ENCODE assay signal across 34 cellular contexts in the genomic region with DNA sequence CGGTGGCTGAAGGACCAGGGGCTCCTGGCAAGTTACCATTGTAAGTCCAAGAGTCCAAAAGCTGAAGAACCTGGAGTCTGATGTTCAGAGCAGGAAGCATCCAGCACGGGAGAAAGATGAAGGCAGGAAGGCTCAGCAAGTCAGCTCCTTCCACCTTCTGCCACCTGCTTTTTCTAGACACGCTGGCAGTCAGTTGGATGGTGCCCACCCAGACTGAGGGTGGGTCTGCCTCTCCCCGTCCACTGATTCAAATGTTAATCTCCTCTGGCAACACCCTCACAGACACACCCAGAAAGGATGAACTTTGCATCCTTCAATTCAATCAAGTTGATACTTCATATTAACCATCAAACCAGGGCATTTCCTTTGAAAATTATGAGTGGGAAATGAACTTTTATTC.
"Had no signal": no experiment of that assay in that cellular context is flagged by ENCODE, and none has a peak within 500 bp of the region (broad histone marks: within the 10 kb centered on the region; RNA-seq: fewer than 3 reads in every experiment).

No MANE protein-coding gene starts in this region.

- H3K4me1 ChIP-seq: adrenal gland, ascending aorta, body of pancreas, breast epithelium had no signal

- H3K27ac ChIP-seq: adrenal gland, ascending aorta, body of pancreas, brain microvascular endothelial cell, breast epithelium, cardiac muscle cell had no signal

- H3K9me3 ChIP-seq: adrenal gland, ascending aorta, body of pancreas, breast epithelium had no signal

- DNase-seq: activated effector memory CD4-positive, alpha-beta T cell treated with anti-CD3 and anti-CD28 coated beads, Interleukin-2, amount 50 U/mL, for 16 hours; activated effector memory CD4-positive, alpha-beta T cell treated with Interleukin-2 at 50 U/mL for 16 hours; activated gamma-delta T cell; activated gamma-delta T cell treated with Interleukin-2 at 50 U/mL for 16 hours; activated naive CD4-positive, alpha-beta T cell; activated naive CD4-positive, alpha-beta T cell treated with anti-CD3 and anti-CD28 coated beads for 36 hours; activated naive CD4-positive, alpha-beta T cell treated with anti-CD3 and anti-CD28 coated beads, Interleukin-2, amount 10 ng/mL, durations not matched to agents 7 days and 5 days; activated naive CD4-positive, alpha-beta T cell treated with anti-CD3 and anti-CD28 coated beads, Interleukin-2, amount 50 U/mL, for 16 hours; activated naive CD4-positive, alpha-beta T cell treated with Interleukin-2 at 50 U/mL for 16 hours; activated naive CD8-positive, alpha-beta T cell treated with anti-CD3 and anti-CD28 coated beads for 36 hours; activated naive CD8-positive, alpha-beta T cell treated with anti-CD3 and anti-CD28 coated beads, Interleukin-2, amount 10 ng/mL, durations not matched to agents 7 days and 5 days; activated naive CD8-positive, alpha-beta T cell treated with anti-CD3 and anti-CD28 coated beads, Interleukin-2, amount 50 U/mL, for 24 hours; activated T-cell treated with anti-CD3 and anti-CD28 coated beads, Interleukin-2, amount 50 U/mL, for 1 hour; activated T-cell treated with anti-CD3 and anti-CD28 coated beads, Interleukin-2, amount 50 U/mL, for 24 hours; activated T-cell treated with anti-CD3 and anti-CD28 coated beads, Interleukin-2, amount 50 U/mL, for 4 hours; activated T-cell treated with anti-CD3 and anti-CD28 coated beads, Interleukin-2, amount 50 U/mL, for 48 hours; activated T-cell treated with anti-CD3 and anti-CD28 coated beads, Interleukin-2, amount 50 U/mL, for 72 hours; adrenal gland; amniotic stem cell; amygdala; anterior cingulate cortex; aorta; body of pancreas; brain microvascular endothelial cell; caudate nucleus; central memory CD4-positive, alpha-beta T cell; cerebellar nuclear complex had no signal

- FAIRE-seq: astrocyte, bronchial epithelial cell had no signal

- H3K36me3 ChIP-seq: adrenal gland, ascending aorta, brain microvascular endothelial cell, breast epithelium, cardiac muscle cell had no signal

- H3K27me3 ChIP-seq: adrenal gland, ascending aorta, body of pancreas, brain microvascular endothelial cell, breast epithelium had no signal

- ATAC-seq: activated naive CD4-positive, alpha-beta T cell treated with anti-CD3 and anti-CD28 coated beads, Interleukin-2, amount 50 U/mL, for 72 hours; activated naive CD8-positive, alpha-beta T cell treated with anti-CD3 and anti-CD28 coated beads, Interleukin-2, amount 50 U/mL, for 24 hours; activated T-cell treated with anti-CD3 and anti-CD28 coated beads, Interleukin-2, amount 50 U/mL, for 4 hours; activated T-cell treated with anti-CD3 and anti-CD28 coated beads, Interleukin-2, amount 50 U/mL, for 72 hours; activated T-helper 17 cell treated with anti-CD3 and anti-CD28 coated beads, Interleukin-2, amount 50 U/mL, for 72 hours; body of pancreas had no signal

- H3K4me3 ChIP-seq: adrenal gland, ascending aorta, body of pancreas, breast epithelium, cardiac muscle cell had no signal
